8 cellular contexts compared by ENCODE assay signal in genomic region chr2:219387284-219388126, GRCh38. TPM values are rescaled to one million over a fixed set of nuclear protein-coding genes. Genes with fewer than 3 reads are reported as not detected.
DNase-seq lines count a peak whose midpoint lies in the region; ATAC-seq and TF ChIP-seq lines count a peak whose summit lies in the region.

TSS of gene DNPEP (minus strand) at chr2:219387912. CDS start at chr2:219387794, 118 bp downstream.

- DNase-seq in GM12864 (ENCODE audit: low read depth) (peak; percentile 44), HCT116 (ENCODE audit: low read depth, low spot score) (peak; percentile 73), MM.1S (peak; percentile 85), T-cell (peak in 26 of 34 experiments; percentile 15 to 97 (median 90)), adrenal gland (peak; percentile 84 to 98 (median 93)), heart left ventricle (peak; percentile 85 to 98 (median 95)), posterior cingulate gyrus (peak; percentile 87 to 99 (median 94)), upper lobe of left lung (peak; percentile 96 to 99)

- no TSS peak for BruUV-seq in HCT116 (replicated peaks; lab: Mats Ljungman, UMichigan)

- H3K27ac ChIP-seq in HCT116 (ENCODE audit: low read depth, low read length) (peak within 1 kb of the TSS; percentile 93), MM.1S (ENCODE audit: low read length) (peak within 1 kb of the TSS; percentile 74; the same call in 1 of the 2 replicates), adrenal gland (peak within 1 kb of the TSS; percentile 65 to 96 (median 92)), heart left ventricle (peak within 1 kb of the TSS; percentile 81 to 99 (median 95)), upper lobe of left lung (peak within 1 kb of the TSS; percentile 92 to 96 (median 94))

- no peaks in the 10 kb centered on the region for H3K9me3 Mint-ChIP-seq in T-cell

- H3K4me2 ChIP-seq in HCT116 (ENCODE audit: low read length) (peak within 1 kb of the TSS; percentile 78), MM.1S (ENCODE audit: low read depth, low read length) (peak within 1 kb of the TSS; percentile 67)

- H3F3A ChIP-seq in MM.1S (ENCODE audit: insufficient read depth, low read length), result peaks cover 5% of the 10 kb centered on the region

- H3K4me1 ChIP-seq in HCT116 (ENCODE audit: control insufficient read depth in 1 of 2, insufficient read depth in 2 of 2, low read length in 2 of 2) (peaks cover 9 to 18% of the 10 kb centered on the region in 2 experiments; a peak in 3 of 4 replicates), MM.1S (ENCODE audit: low read length) (0 out of 2 replicates have a peak, but pooled peaks cover 4% of the 10 kb centered on the region), adrenal gland (replicated peaks in 1 of 2) (peaks cover 5 to 9% of the 10 kb centered on the region in 2 donors), heart left ventricle (peaks cover 0 to 19% (median 11%) of the 10 kb centered on the region in 12 donors), upper lobe of left lung (peaks cover 31 to 37% (median 32%) of the 10 kb centered on the region in 4 donors)

- no peaks in the 10 kb centered on the region for H3K9me3 ChIP-seq in HCT116 (ENCODE audit: control insufficient read depth in 1 of 2, insufficient read depth in 1 of 2, low read depth in 1 of 2, low read length in 2 of 2)
- no peaks in the 10 kb centered on the region for H3K9me3 ChIP-seq in MM.1S (replicated peaks; ENCODE audit: insufficient read depth, low read length)
- H3K9me3 ChIP-seq in adrenal gland (replicated peaks in 1 of 3), result no peaks in the 10 kb centered on the region
- peaks cover 0 to 6% (median 0%) of the 10 kb centered on the region in 12 donors for H3K9me3 ChIP-seq in heart left ventricle
- H3K9me3 ChIP-seq in upper lobe of left lung, result no peaks in the 10 kb centered on the region

- H3K36me3 ChIP-seq in HCT116 (ENCODE audit: control insufficient read depth in 1 of 2, insufficient read depth in 2 of 2, low read length in 2 of 2), result peaks cover 7 to 24% of the 10 kb centered on the region in 2 experiments; a peak in 3 of 4 replicates
- peaks cover 8% of the 10 kb centered on the region; the same call in 1 of the 2 replicates for H3K36me3 ChIP-seq in MM.1S (replicated peaks; ENCODE audit: insufficient read depth, low read length)
- peaks cover 0 to 37% of the 10 kb centered on the region in 2 donors for H3K36me3 ChIP-seq in adrenal gland (replicated peaks in 1 of 2)
- H3K36me3 ChIP-seq in heart left ventricle, result peaks cover 0 to 41% (median 39%) of the 10 kb centered on the region in 9 donors
- peaks cover 3 to 40% (median 31%) of the 10 kb centered on the region in 4 donors for H3K36me3 ChIP-seq in upper lobe of left lung

- TF ChIP-seq CTCF in GM12864 (IDR thresholded peaks at IDR 0.05; ENCODE audit: low read depth, low read length, missing control alignments), result no peak
- no peak for TF ChIP-seq CTCF in HCT116 (IDR thresholded peaks at IDR 0.05 in 2 of 3, conservative IDR thresholded peaks at IDR 0.05 in 1 of 3; ENCODE audit: borderline replicate concordance in 1 of 3, insufficient read depth in 1 of 3, low read depth in 2 of 3, low read length in 2 of 3)
- TF ChIP-seq CTCF in MM.1S (IDR thresholded peaks at IDR 0.05; ENCODE audit: low read length), result no peak
- peak in 1 of 6 experiments; percentile 2 for TF ChIP-seq CTCF in adrenal gland (IDR thresholded peaks at IDR 0.05)
- no peak for TF ChIP-seq CTCF in heart left ventricle (IDR thresholded peaks at IDR 0.05)
- peak in 1 of 6 experiments; percentile 9 for TF ChIP-seq CTCF in upper lobe of left lung (IDR thresholded peaks at IDR 0.05)

- no peaks in the 10 kb centered on the region for H3K27me3 ChIP-seq in HCT116 (ENCODE audit: insufficient read depth, low read length)
- no peaks in the 10 kb centered on the region for H3K27me3 ChIP-seq in MM.1S (replicated peaks; ENCODE audit: insufficient read depth, low read length)
- H3K27me3 ChIP-seq in adrenal gland, result no peaks in the 10 kb centered on the region
- no peaks in the 10 kb centered on the region for H3K27me3 ChIP-seq in heart left ventricle
- H3K27me3 ChIP-seq in upper lobe of left lung, result no peaks in the 10 kb centered on the region

- ATAC-seq in HCT116 (peak; percentile 74), T-cell (replicated peaks in 1 of 4) (peak; percentile 54 to 67 (median 63)), heart left ventricle (peak; percentile 44 to 79 (median 72)), upper lobe of left lung (ENCODE audit: low FRiP score in 2 of 2) (peak; percentile 91 to 92)

- H3K4me1 Mint-ChIP-seq in T-cell, result peaks cover 6 to 34% (median 28%) of the 10 kb centered on the region in 3 donors

- H3K79me2 ChIP-seq in HCT116 (ENCODE audit: insufficient read depth, low read length) (peaks cover 12% of the 10 kb centered on the region; the same call in 1 of the 2 replicates), MM.1S (ENCODE audit: low read length) (peaks cover 17% of the 10 kb centered on the region)

- intact Hi-C loops in HCT116 (cut with micrococcal nuclease), result loop anchor here (2.0 to 5.0 kb wide), 3 partner anchors 45 to 300 kb away; partner anchors contain the start of genes CNPPD1 and RETREG2
- intact Hi-C loops in adrenal gland (cut with DNase I), result no loop called here
- intact Hi-C loops in heart left ventricle (cut with DNase I), result loop anchor here in 6 of 10 donors (10.0 kb wide), 3 partner anchors 93 to 223 kb away; partner anchors contain the start of genes CNPPD1 (in 3 of the 6), NHEJ1 (in 3 of the 6), RETREG2 (in 3 of the 6) and SLC23A3 (in 3 of the 6)
- intact Hi-C loops in posterior cingulate gyrus (cut with DNase I), result loop anchor here (5.0 to 10.0 kb wide), 3 partner anchors 110 to 155 kb away; partner anchors contain the start of genes CHPF, DNAJB2 and TMEM198

- no peak for TF ChIP-seq RAD21 in HCT116 (IDR thresholded peaks at IDR 0.05; ENCODE audit: low read depth)

- H2AFZ ChIP-seq in HCT116 (ENCODE audit: low read depth, low read length, poor library complexity, severe bottlenecking) (peak within 1 kb of the TSS; percentile 88), MM.1S (ENCODE audit: low read length) (peak within 1 kb of the TSS; percentile 83)

- H3K27ac Mint-ChIP-seq in T-cell, result peak within 1 kb of the TSS; percentile 95 to 97

- peak within 1 kb of the TSS; percentile 91 to 94 (median 93) for H3K4me3 Mint-ChIP-seq in T-cell

- peak within 1 kb of the TSS; percentile 98 for H3K9ac ChIP-seq in HCT116 (ENCODE audit: low read length)
- peak within 1 kb of the TSS; percentile 89 for H3K9ac ChIP-seq in MM.1S (ENCODE audit: low read length)

- H3K36me3 Mint-ChIP-seq in T-cell, result peaks cover 21% of the 10 kb centered on the region

- H3K27me3 Mint-ChIP-seq in T-cell, result no peaks in the 10 kb centered on the region

- CTCF ChIA-PET in HCT116 (lab: Charles Lee) (interaction anchor here (0.6 to 2.9 kb wide), 17 partner anchors 9 to 540 kb away, joined by 3 to 32 read pairs (median 5); no protein-coding TSS in a partner anchor), T-cell (lab: Charles Lee) (interaction anchor here (0.6 to 2.0 kb wide), 11 partner anchors 15 to 1083 kb away, joined by 3 to 9 read pairs (median 5); partner anchors contain the start of genes BCS1L (in 1 of the 2), GMPPA (in 1 of the 2), TTLL4 (in 1 of the 2) and ZNF142 (in 1 of the 2))

- RAD21 ChIA-PET in HCT116 (lab: Charles Lee; ENCODE audit: low non-redundant PET in 1 of 2, low total read pairs in 2 of 2, uncharacterized antibody in 2 of 2, unreplicated experiment in 2 of 2), result interaction anchor here (0.6 to 1.0 kb wide), 4 partner anchors 77 to 160 kb away, joined by 3 to 6 read pairs (median 4); no protein-coding TSS in a partner anchor

- WGBS in adrenal gland, 4 donors, result 0 to 2% (median 1%) methylated on average over 21 to 76 of the region's 79 CpGs
- 0 to 1% (median 1%) methylated on average over 21 to 79 of the region's 79 CpGs for WGBS in heart left ventricle, 4 donors
- WGBS in upper lobe of left lung, 2 donors, result 0% methylated on average over 7 to 20 of the region's 79 CpGs

- H3K4me3 ChIP-seq in GM12864 (ENCODE audit: low read depth, low read length) (peak within 1 kb of the TSS; percentile 78), HCT116 (replicated peaks in 1 of 2; ENCODE audit: low read depth in 1 of 2, low read length in 2 of 2) (peak within 1 kb of the TSS; percentile 88 to 91), MM.1S (ENCODE audit: low read length) (peak within 1 kb of the TSS; percentile 91), adrenal gland (peak within 1 kb of the TSS; percentile 64 to 85 (median 80)), heart left ventricle (peak within 1 kb of the TSS; percentile 52 to 95 (median 86)), upper lobe of left lung (peak within 1 kb of the TSS; percentile 67 to 97 (median 70))

- no peak for TF ChIP-seq POLR2A in HCT116 (IDR thresholded peaks at IDR 0.05; ENCODE audit: borderline replicate concordance, extremely low read depth, insufficient read depth, insufficient read length)
- peak; percentile 26 to 35 for TF ChIP-seq POLR2A in adrenal gland (IDR thresholded peaks at IDR 0.05)
- TF ChIP-seq POLR2A in heart left ventricle (IDR thresholded peaks at IDR 0.05), result peak in 1 of 2 donors; percentile 42
- TF ChIP-seq POLR2A in upper lobe of left lung (IDR thresholded peaks at IDR 0.05), result peak in 3 of 4 donors; percentile 49 to 67 (median 50)

- POLR2A ChIA-PET in HCT116 (lab: Charles Lee) (interaction anchor here (0.7 to 1.5 kb wide), 6 partner anchors 9 to 111 kb away, joined by 4 to 9 read pairs (median 4); partner anchors contain the start of genes DNAJB2 and GMPPA), T-cell (lab: Charles Lee) (interaction anchor here (0.5 to 0.8 kb wide), 11 partner anchors 42 to 1117 kb away, joined by 3 to 10 read pairs (median 3); partner anchors contain the start of genes AAMP (in 1 of the 2), ANKZF1 (in 1 of the 2), GMPPA (in 1 of the 2) and PNKD (in 1 of the 2))

- no peak for TF ChIP-seq EP300 in upper lobe of left lung (IDR thresholded peaks at IDR 0.05)

- H4K20me1 ChIP-seq in HCT116 (ENCODE audit: insufficient read depth) (no peaks in the 10 kb centered on the region), MM.1S (ENCODE audit: insufficient read depth, low read length) (no peaks in the 10 kb centered on the region)

- H3K9me2 ChIP-seq in HCT116 (ENCODE audit: insufficient read depth) (no peaks in the 10 kb centered on the region), MM.1S (replicated peaks; ENCODE audit: insufficient read depth, low read length) (no peaks in the 10 kb centered on the region)

TF ChIP-seq in HCT116, 20 proteins besides CTCF, POLR2A, EP300 and RAD21 (continues in another document):
- no peak for TF ChIP-seq CEBPB (IDR thresholded peaks at IDR 0.05; ENCODE audit: low read depth)
- TF ChIP-seq POLR2AphosphoS5 (IDR thresholded peaks at IDR 0.05; ENCODE audit: low read depth, low read length), result peak; percentile 58
- TF ChIP-seq EGR1 (IDR thresholded peaks at IDR 0.05; ENCODE audit: low read depth), result 0 out of 2 replicates have a peak, but pooled peaks have one; percentile 10
- TF ChIP-seq SIN3A (IDR thresholded peaks at IDR 0.05; ENCODE audit: low read depth), result no peak
- peak; percentile 83 for TF ChIP-seq ZFX (IDR thresholded peaks at IDR 0.05)

RNA-seq across cellular contexts. Expression of gene DNPEP, which starts in this region (rescaled TPM):
- total RNA-seq in HCT116 (2021; ENCODE audit: unreplicated experiment) (80.1 TPM), T-cell (10 to 100 TPM; 73.5 to 88.8 (median 85.4) TPM), adrenal gland (10 to 100 TPM; 33.5 to 59.2 (median 53.5) TPM), heart left ventricle (100 to 1,000 TPM in 1 of 9 donors, 10 to 100 TPM in 8; 61.8 to 101 (median 73.4) TPM), upper lobe of left lung (100 to 1,000 TPM in 1 of 6 donors, 10 to 100 TPM in 5; 31.9 to 141 (median 75.1) TPM)
- polyA plus RNA-seq in HCT116 (2012), result 106 and 109 TPM in 2 replicates
- polyA plus RNA-seq in adrenal gland (100 to 1,000 TPM in 1 of 3 donors, 10 to 100 TPM in 2; 30.0 to 107 (median 93.9) TPM), heart left ventricle (10 to 100 TPM; 61.3 to 69.6 TPM)

Comparison
In these comparisons a context has a peak if more than half of its experiments do, and no peak if none do; other contexts are left out.
1. Peak in every context shown above with its lines: DNase-seq, ATAC-seq, H3K4me3 ChIP-seq and H3K27ac ChIP-seq.
2. DNase-seq: peak in every context shown above with its lines; median percentile 98 in upper lobe of left lung; 95 in heart left ventricle; 94 in posterior cingulate gyrus; 93 in adrenal gland; 90 in T-cell; 85 in MM.1S; 73 in HCT116; 44 in GM12864.
3. intact Hi-C loops: an anchor here in HCT116 (2.0 to 5.0 kb wide), heart left ventricle (10.0 kb wide) and posterior cingulate gyrus (5.0 to 10.0 kb wide); none called in adrenal gland.